24 cellular contexts compared by ENCODE assay signal in genomic region chr4:167918077-167918476, GRCh38.
"Had no signal": no experiment of that assay in that cellular context is flagged by ENCODE, and none has a peak within 500 bp of the region (broad histone marks: within the 10 kb centered on the region; RNA-seq: fewer than 3 reads in every experiment).

No MANE protein-coding gene starts in this region.

- H3K36me3 Mint-ChIP-seq: activated naive CD8-positive, alpha-beta T cell treated with anti-CD3 and anti-CD28 coated beads, Interleukin-2, amount 10 ng/mL, durations not matched to agents 7 days and 5 days; brain had no signal

- ATAC-seq: activated T-cell treated with anti-CD3 and anti-CD28 coated beads, Interleukin-2, amount 50 U/mL, for 72 hours; PC-3; SK-N-SH treated with all-trans-retinoic acid at 6 μM for 48 hours had no signal

- H3K27ac Mint-ChIP-seq: activated B cell treated with CpG ODN at 0.5 μM for 24 hours; activated CD4-positive, alpha-beta memory T cell treated with anti-CD3 and anti-CD28 coated beads, Interleukin-2, amount 10 ng/mL, durations not matched to agents 7 days and 5 days; activated naive CD8-positive, alpha-beta T cell treated with anti-CD3 and anti-CD28 coated beads, Interleukin-2, amount 10 ng/mL, durations not matched to agents 7 days and 5 days; activated T-cell treated with anti-CD3 and anti-CD28 coated beads, Interleukin-2, amount 50 U/mL, for 72 hours; activated T-helper 2 cell treated with anti-CD3 and anti-CD28 coated beads, Interferon-gamma antibody, Interleukin-2, Interleukin-4, amounts not matched to agents 10 μg/mL and 5 μg/mL and 100 μg/mL, durations not matched to agents 14 hours and 24 hours and 36 hours; brain; T-helper 2 cell treated with Interferon-gamma antibody and Interleukin-4, amounts not matched to agents 5 μg/mL and 100 μg/mL, for 36 hours had no signal

- H3K4me1 Mint-ChIP-seq: activated B cell treated with CpG ODN at 0.5 μM for 24 hours; activated CD4-positive, alpha-beta memory T cell treated with anti-CD3 and anti-CD28 coated beads, Interleukin-2, amount 10 ng/mL, durations not matched to agents 7 days and 5 days; activated naive CD8-positive, alpha-beta T cell treated with anti-CD3 and anti-CD28 coated beads, Interleukin-2, amount 10 ng/mL, durations not matched to agents 7 days and 5 days; brain had no signal

- DNase-seq: activated B cell treated with CpG ODN at 0.5 μM for 24 hours; activated CD4-positive, alpha-beta memory T cell treated with anti-CD3 and anti-CD28 coated beads, Interleukin-2, amount 10 ng/mL, durations not matched to agents 7 days and 5 days; activated CD4-positive, alpha-beta T cell treated with anti-CD3 and anti-CD28 coated beads for 1 hour; activated CD4-positive, alpha-beta T cell treated with anti-CD3 and anti-CD28 coated beads, Interleukin-2, amount 50 U/mL, for 1 hour; activated naive CD4-positive, alpha-beta T cell treated with anti-CD3 and anti-CD28 coated beads, Interleukin-2, amount 50 U/mL, for 16 hours; activated naive CD8-positive, alpha-beta T cell treated with anti-CD3 and anti-CD28 coated beads, Interleukin-2, amount 10 ng/mL, durations not matched to agents 7 days and 5 days; activated T-cell treated with anti-CD3 and anti-CD28 coated beads for 4 hours; activated T-cell treated with anti-CD3 and anti-CD28 coated beads, Interleukin-2, amount 50 U/mL, for 72 hours; adrenal gland; MG63; MV-4-11; NCI-H1092 treated with DMSO at 0.1 percent for 48 hours; NCI-H1436 treated with DMSO at 0.1 percent for 48 hours; NCI-H187; NCI-H2081; NCI-H446; NCI-H524; PC-3; SHP77; SW 1271 had no signal

- H3K27me3 Mint-ChIP-seq: activated B cell treated with CpG ODN at 0.5 μM for 24 hours; activated CD4-positive, alpha-beta memory T cell treated with anti-CD3 and anti-CD28 coated beads, Interleukin-2, amount 10 ng/mL, durations not matched to agents 7 days and 5 days; activated naive CD8-positive, alpha-beta T cell treated with anti-CD3 and anti-CD28 coated beads, Interleukin-2, amount 10 ng/mL, durations not matched to agents 7 days and 5 days; brain had no signal

- H3K4me3 Mint-ChIP-seq: activated B cell treated with CpG ODN at 0.5 μM for 24 hours; activated CD4-positive, alpha-beta memory T cell treated with anti-CD3 and anti-CD28 coated beads, Interleukin-2, amount 10 ng/mL, durations not matched to agents 7 days and 5 days; activated naive CD8-positive, alpha-beta T cell treated with anti-CD3 and anti-CD28 coated beads, Interleukin-2, amount 10 ng/mL, durations not matched to agents 7 days and 5 days; activated T-cell treated with anti-CD3 and anti-CD28 coated beads, Interleukin-2, amount 50 U/mL, for 72 hours; brain; T-helper 2 cell treated with Interferon-gamma antibody and Interleukin-4, amounts not matched to agents 5 μg/mL and 100 μg/mL, for 36 hours had no signal

- H3K9me3 Mint-ChIP-seq: activated naive CD8-positive, alpha-beta T cell treated with anti-CD3 and anti-CD28 coated beads, Interleukin-2, amount 10 ng/mL, durations not matched to agents 7 days and 5 days had no signal
